1 cellular context compared by ENCODE assay signal in the genomic region with DNA sequence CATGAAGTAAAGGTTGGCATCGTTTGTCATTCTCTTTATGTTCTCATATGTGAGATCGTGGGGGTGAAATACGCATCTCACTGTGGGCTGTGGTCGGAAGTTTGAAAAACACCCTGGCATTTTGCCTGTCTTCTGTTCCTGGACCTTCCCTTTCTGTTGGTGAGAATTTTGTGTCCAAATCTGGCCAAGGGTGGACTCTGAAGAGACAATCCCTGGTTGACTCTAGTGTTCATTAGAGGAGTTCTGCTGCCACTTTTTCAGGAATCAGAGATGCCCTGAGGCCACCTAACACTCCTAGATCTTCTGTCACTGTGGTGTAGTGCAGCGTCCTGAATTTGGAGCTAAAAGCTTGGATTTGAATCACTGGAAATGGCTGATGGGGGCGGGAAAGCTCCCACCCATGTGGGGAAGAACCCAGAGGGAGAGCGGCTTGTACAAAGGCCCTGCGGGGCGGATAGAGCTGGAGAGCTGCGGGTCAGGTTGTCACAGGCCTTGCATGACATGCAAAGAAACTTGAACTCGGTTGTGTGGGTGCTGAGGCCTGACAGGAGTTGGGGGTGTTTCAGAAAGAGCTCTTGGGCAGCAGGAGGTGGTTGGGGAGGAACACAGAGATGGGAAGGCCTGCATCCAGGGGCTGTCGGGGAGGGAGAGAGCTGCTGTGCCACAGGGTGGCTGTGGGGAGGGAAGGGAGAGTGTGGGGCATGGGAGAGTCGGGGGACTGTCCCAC.
TF ChIP-seq lines count a peak whose summit lies in the region.

No MANE protein-coding gene starts in this region.

TF ChIP-seq in GM23338, 12 proteins besides CTCF, POLR2A, EP300 and RAD21 (continued from another document):
- TF ChIP-seq POLR2AphosphoS5 (IDR thresholded peaks at IDR 0.05; ENCODE audit: low read depth) (no peak), ZNF462 (CRISPR knock-in tag; IDR thresholded peaks at IDR 0.05) (no peak), JUNB (IDR thresholded peaks at IDR 0.05; ENCODE audit: unreplicated experiment) (no peak)
TF ChIP-seq in GM23338: peak in this region for 0.
